Comparison of ENCODE assay signal across 29 cellular contexts in the genomic region with DNA sequence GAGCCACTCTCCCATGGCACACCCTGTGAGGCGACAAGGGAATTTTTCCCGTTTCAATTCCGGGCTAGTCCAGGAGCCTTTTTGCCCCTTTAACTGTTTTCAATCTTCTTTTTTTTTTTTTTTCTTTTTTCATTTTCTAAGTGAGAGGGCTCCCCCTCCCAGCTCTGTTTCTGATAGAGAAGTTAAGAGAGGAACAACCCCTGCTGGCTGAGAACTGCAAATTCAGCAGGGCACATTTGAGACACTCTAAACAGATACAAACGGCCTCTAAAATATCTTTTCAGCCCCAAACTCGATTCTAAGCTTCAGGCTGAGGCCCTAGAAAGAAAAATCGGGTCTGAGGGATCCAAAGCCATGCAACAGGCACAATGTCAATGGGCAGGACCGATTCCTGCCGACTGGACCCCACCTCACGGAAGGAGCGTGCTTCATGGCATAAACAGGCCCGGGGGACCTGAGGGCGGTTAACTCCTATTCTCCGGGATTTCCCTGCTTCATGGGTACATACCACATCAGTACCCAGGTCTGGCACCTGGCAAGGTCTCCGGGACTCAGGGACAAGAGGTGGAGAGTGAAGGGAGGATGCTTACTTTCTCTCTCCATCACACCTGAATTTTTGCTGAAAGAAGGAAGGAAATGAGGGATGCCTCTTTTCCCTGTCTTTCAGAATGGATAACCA.
DNase-seq lines count a peak whose midpoint lies in the region; ATAC-seq, FAIRE-seq and TF ChIP-seq lines count a peak whose summit lies in the region.
"Had no signal": no experiment of that assay in that cellular context is flagged by ENCODE, and none has a peak within 500 bp of the region (broad histone marks: within the 10 kb centered on the region; RNA-seq: fewer than 3 reads in every experiment).

No MANE protein-coding gene starts in this region.

- H3K9me3 ChIP-seq in GM12878 (replicated peaks; ENCODE audit: control insufficient read depth, insufficient read depth, low read length), result no peaks in the 10 kb centered on the region; the same call in 1 of the 3 replicates
- peaks cover 2% of the 10 kb centered on the region for H3K9me3 ChIP-seq in neural progenitor cell (ENCODE audit: low read depth)
- H3K9me3 ChIP-seq: gastroesophageal sphincter had no signal

- CTCF ChIA-PET in GM12878 (lab: Yijun Ruan, JAX), result interaction anchor here (0.6 kb wide), 1 partner anchor 890 kb away, joined by 3 read pairs; no protein-coding TSS in a partner anchor

- SMC1A ChIA-PET in GM12878 (lab: Charles Lee; ENCODE audit: uncharacterized antibody, unreplicated experiment), result no interaction called here

- no peak for TF ChIP-seq EP300 in GM12878 (IDR thresholded peaks at IDR 0.05; ENCODE audit: borderline replicate concordance in 1 of 2, control insufficient read depth in 1 of 2, low read depth in 2 of 2, low read length in 2 of 2)

- FAIRE-seq in GM12878 (lab: Jason Lieb, UNC), result no peak
- FAIRE-seq: RCC 7860 had no signal

- no peaks in the 10 kb centered on the region for H3K9me2 ChIP-seq in GM23338 (ENCODE audit: insufficient read depth)

- ATAC-seq in GM23338 (peak; percentile 48), GM12878 (peak; percentile 59), GM19351 (IDR thresholded peaks at IDR 0.05; ENCODE audit: unreplicated experiment) (no peak)
- ATAC-seq: activated naive CD4-positive, alpha-beta T cell treated with anti-CD3 and anti-CD28 coated beads, Interleukin-2, amount 50 U/mL, for 72 hours; gastroesophageal sphincter; right cardiac atrium; stimulated activated naive CD8-positive, alpha-beta T cell treated with anti-CD3 and anti-CD28 coated beads, Interleukin-15, Interleukin-2, amounts not matched to agents 100 U/mL and 50 U/mL, for 24 hours had no signal

- no TSS peak for BruUV-seq in GM12878 (replicated peaks; lab: Mats Ljungman, UMichigan)

- no peaks in the 10 kb centered on the region for H3K36me3 ChIP-seq in GM23338 (ENCODE audit: insufficient read depth)
- H3K36me3 ChIP-seq in GM12878 (ENCODE audit: control insufficient read depth in 2 of 2, insufficient read depth in 2 of 2, low read length in 1 of 2), result no peaks in the 10 kb centered on the region
- H3K36me3 ChIP-seq in neural progenitor cell, result no peaks in the 10 kb centered on the region
- H3K36me3 ChIP-seq: breast epithelium, gastroesophageal sphincter had no signal

- in situ Hi-C loops in GM12878 (cut with MboI), result no loop called here

- H3K27me3 Mint-ChIP-seq in GM23338 (ENCODE audit: insufficient read depth, low read depth, poor library complexity) (peaks cover 2% of the 10 kb centered on the region), neural progenitor cell (ENCODE audit: insufficient read depth, low read depth) (peaks cover 9% of the 10 kb centered on the region)

- intact Hi-C loops in GM12878 (cut with micrococcal nuclease; ENCODE audit: unreplicated experiment), result no loop called here

- H3K4me3 Mint-ChIP-seq in GM23338 (no peak overlapping the region), neural progenitor cell (no peak overlapping the region)
- H3K4me3 Mint-ChIP-seq: HFFc6, immature natural killer cell had no signal

- POLR2A ChIA-PET in GM12878 (lab: Charles Lee), result no interaction called here

- no peak overlapping the region for H2AFZ ChIP-seq in GM23338
- no peak overlapping the region for H2AFZ ChIP-seq in GM12878 (ENCODE audit: control insufficient read depth, low read depth, low read length)
- H2AFZ ChIP-seq in neural progenitor cell (replicated peaks), result no peak overlapping the region
- H2AFZ ChIP-seq: parathyroid adenoma had no signal

- peaks cover 2% of the 10 kb centered on the region; the same call in 1 of the 3 replicates for H3K9me3 Mint-ChIP-seq in GM23338
- H3K9me3 Mint-ChIP-seq in neural progenitor cell, result peaks cover 7% of the 10 kb centered on the region
- H3K9me3 Mint-ChIP-seq: activated naive CD4-positive, alpha-beta T cell treated with anti-CD3 and anti-CD28 coated beads, Interleukin-2, amount 50 U/mL, for 72 hours had no signal

- no peak overlapping the region for H3K9ac ChIP-seq in GM12878 (ENCODE audit: control insufficient read depth, insufficient read depth, low read length)
- H3K9ac ChIP-seq in neural progenitor cell, result no peak overlapping the region
- H3K9ac ChIP-seq: parathyroid adenoma had no signal

- 62% methylated on average over 14 of the region's 14 CpGs for WGBS in GM12878 (ENCODE audit: insufficient coverage, insufficient replicate concordance, low lambda C conversion rate, missing lambda C conversion rate)

- H3K4me3 ChIP-seq in GM23338, result no peak overlapping the region
- no peak overlapping the region for H3K4me3 ChIP-seq in GM12878
- no peak overlapping the region for H3K4me3 ChIP-seq in neural progenitor cell
- H3K4me3 ChIP-seq: breast epithelium, gastroesophageal sphincter had no signal

- H3K27ac ChIP-seq in GM23338 (ENCODE audit: low read depth) (no peak overlapping the region), GM12878 (ENCODE audit: control insufficient read depth, insufficient read depth) (no peak overlapping the region), neural progenitor cell (no peak overlapping the region)
- H3K27ac ChIP-seq: breast epithelium, gastroesophageal sphincter, HL-60, parathyroid adenoma had no signal

- H3K4me2 ChIP-seq in GM23338 (no peak overlapping the region), GM12878 (ENCODE audit: control insufficient read depth, insufficient read depth) (no peak overlapping the region), neural progenitor cell (no peak overlapping the region)

- peaks cover 20% of the 10 kb centered on the region for H3K4me1 Mint-ChIP-seq in GM23338
- H3K4me1 Mint-ChIP-seq in neural progenitor cell, result peaks cover 12% of the 10 kb centered on the region
- H3K4me1 Mint-ChIP-seq: immature natural killer cell had no signal

- H3K4me1 ChIP-seq in GM23338 (ENCODE audit: insufficient read depth) (peaks cover 12% of the 10 kb centered on the region; the same call in 1 of the 2 replicates), GM12878 (ENCODE audit: control insufficient read depth, insufficient read depth, low read length) (peaks cover 7% of the 10 kb centered on the region), neural progenitor cell (peaks cover 8% of the 10 kb centered on the region)
- H3K4me1 ChIP-seq: breast epithelium, gastroesophageal sphincter, parathyroid adenoma had no signal

- H3K79me2 ChIP-seq in GM23338 (replicated peaks; ENCODE audit: insufficient read depth) (no peaks in the 10 kb centered on the region), GM12878 (ENCODE audit: control insufficient read depth, insufficient read depth, low read length) (no peaks in the 10 kb centered on the region), neural progenitor cell (ENCODE audit: low read depth) (no peaks in the 10 kb centered on the region)
- H3K79me2 ChIP-seq: parathyroid adenoma had no signal

- no peaks in the 10 kb centered on the region for H3K27me3 ChIP-seq in GM23338 (ENCODE audit: insufficient read depth)
- no peaks in the 10 kb centered on the region; a peak in 1 of 4 replicates for H3K27me3 ChIP-seq in GM12878 (replicated peaks in 1 of 2; ENCODE audit: control insufficient read depth in 2 of 2, insufficient read depth in 2 of 2, low read length in 1 of 2)
- no peaks in the 10 kb centered on the region for H3K27me3 ChIP-seq in neural progenitor cell
- H3K27me3 ChIP-seq: breast epithelium had no signal

- no peaks in the 10 kb centered on the region for H4K20me1 ChIP-seq in GM23338 (replicated peaks; ENCODE audit: insufficient read depth)
- no peaks in the 10 kb centered on the region for H4K20me1 ChIP-seq in GM12878 (ENCODE audit: control insufficient read depth, insufficient read depth)
- no peaks in the 10 kb centered on the region for H4K20me1 ChIP-seq in neural progenitor cell (ENCODE audit: low read depth)

- no peak for TF ChIP-seq POLR2A in GM12878 (IDR thresholded peaks at IDR 0.05; ENCODE audit: low read depth, low read length)

- H3K36me3 Mint-ChIP-seq in GM23338 (ENCODE audit: low read depth) (no peaks in the 10 kb centered on the region), neural progenitor cell (no peaks in the 10 kb centered on the region)
- H3K36me3 Mint-ChIP-seq: activated naive CD4-positive, alpha-beta T cell treated with anti-CD3 and anti-CD28 coated beads, Interleukin-2, amount 50 U/mL, for 72 hours; immature natural killer cell had no signal

- RAD21 ChIA-PET in GM12878 (lab: Charles Lee; ENCODE audit: unreplicated experiment), result no interaction called here

- DNase-seq in DMS53 (lab: John Stamatoyannopoulos, UW) (peak; percentile 29), DMS53 treated with DMSO at 0.1 percent for 48 hours (lab: John Stamatoyannopoulos, UW; ENCODE audit: unreplicated experiment) (no peak), GM23338 (ENCODE audit: low spot score) (peak; percentile 60), GM12878 (ENCODE audit: low read depth, low spot score) (no peak), neural progenitor cell (ENCODE audit: low spot score) (no peak), DMS153 (lab: John Stamatoyannopoulos, UW) (no peak)
- DNase-seq in activated CD4-positive, CD25-positive, alpha-beta regulatory T cell (lab: John Stamatoyannopoulos, UW), result no peak
- DNase-seq: 8988T; activated CD4-positive, alpha-beta T cell treated with anti-CD3 and anti-CD28 coated beads for 4 hours; activated effector memory CD4-positive, alpha-beta T cell treated with Interleukin-2 at 50 U/mL for 16 hours; Calu3; EL; HFFc6; immature natural killer cell; KG1; NCI-H1930; NCI-H2227 treated with DMSO at 0.1 percent for 48 hours; NCI-H526; right cardiac atrium; stimulated activated CD4-positive, alpha-beta T cell treated with anti-CD3 and anti-CD28 coated beads, Interleukin-1b, Interleukin-23, amount 100 ng/mL, for 48 hours; stimulated activated naive CD8-positive, alpha-beta T cell treated with anti-CD3 and anti-CD28 coated beads, Interleukin-15, Interleukin-2, amounts not matched to agents 100 U/mL and 50 U/mL, for 24 hours; T-helper 9 cell had no signal

- TF ChIP-seq RAD21 in GM12878 (IDR thresholded peaks at IDR 0.05; ENCODE audit: insufficient read depth, low read depth, low read length), result no peak

- H3K27ac Mint-ChIP-seq in GM23338 (no peak overlapping the region), neural progenitor cell (no peak overlapping the region)
- H3K27ac Mint-ChIP-seq: activated naive CD4-positive, alpha-beta T cell treated with anti-CD3 and anti-CD28 coated beads, Interleukin-2, amount 50 U/mL, for 72 hours; HFFc6; immature natural killer cell had no signal

- no peaks in the 10 kb centered on the region for H3F3A ChIP-seq in GM23338 (replicated peaks; ENCODE audit: low read depth)
- H3F3A ChIP-seq in neural progenitor cell (ENCODE audit: low read depth), result no peaks in the 10 kb centered on the region

- peak; percentile 34 to 45 for TF ChIP-seq CTCF in GM23338 (conservative IDR thresholded peaks at IDR 0.05; ENCODE audit: low read depth in 2 of 2)
- peak; percentile 7 to 13 (median 12); a peak in 1 of 6 replicates for TF ChIP-seq CTCF in GM12878 (IDR thresholded peaks at IDR 0.05 in 2 of 3, conservative IDR thresholded peaks at IDR 0.05 in 1 of 3; ENCODE audit: control insufficient read depth in 2 of 3, extremely low read depth in 1 of 3, insufficient read depth in 1 of 3, low read depth in 3 of 3, low read length in 3 of 3)
- peak; percentile 20 for TF ChIP-seq CTCF in neural progenitor cell (IDR thresholded peaks at IDR 0.05)

TF ChIP-seq in GM23338, 12 proteins besides CTCF, POLR2A, EP300 and RAD21 (continues in another document):
- TF ChIP-seq EZH2 (IDR thresholded peaks at IDR 0.05; ENCODE audit: low read depth, unreplicated experiment), result no peak

TF ChIP-seq in GM12878, 131 proteins besides CTCF, POLR2A, EP300 and RAD21 (continues in another document):
- TF ChIP-seq SMC3 (IDR thresholded peaks at IDR 0.05; ENCODE audit: borderline replicate concordance, low read length), result peak; percentile 9; the same call in 1 of the 2 replicates

Comparison
In these comparisons a context has a peak if more than half of its experiments do, and no peak if none do; other contexts are left out.
1. DNase-seq: peak in DMS53 (single experiment) and GM23338 (single experiment); none in DMS53 treated with DMSO at 0.1 percent for 48 hours (single experiment), GM12878 (single experiment), neural progenitor cell (single experiment), activated CD4-positive, CD25-positive, alpha-beta regulatory T cell (0 of 4) and DMS153 (single experiment).
2. Peak in every context shown above with its lines, with median percentiles within 50 percentile points of each other: CTCF ChIP-seq.